8 cellular contexts compared by ENCODE assay signal in genomic region chr19:30682576-30683536, GRCh38.
DNase-seq lines count a peak whose midpoint lies in the region; ATAC-seq lines count a peak whose summit lies in the region.

No MANE protein-coding gene starts in this region.

- H3K4me1 Mint-ChIP-seq in stimulated activated effector memory CD8-positive, alpha-beta T cell treated with anti-CD3 and anti-CD28 coated beads, Interleukin-12 subunit alpha, Interleukin-12 subunit beta, amount 100 ng/mL, for 72 hours, result no peaks in the 10 kb centered on the region

- H3K9me3 Mint-ChIP-seq in stimulated activated effector memory CD8-positive, alpha-beta T cell treated with anti-CD3 and anti-CD28 coated beads, Interleukin-12 subunit alpha, Interleukin-12 subunit beta, amount 100 ng/mL, for 72 hours, result no peaks in the 10 kb centered on the region

- DNase-seq in C1 segment of cervical spinal cord (lab: John Stamatoyannopoulos, UW), result peak in 11 of 14 donors; percentile 12 to 78 (median 65)
- peak; percentile 92 for DNase-seq in H7
- DNase-seq in NCI-H774 (lab: John Stamatoyannopoulos, UW), result peak; percentile 25
- peak; percentile 80 for DNase-seq in activated CD8-positive, alpha-beta memory T cell treated with anti-CD3 and anti-CD28 coated beads for 24 hours
- DNase-seq in epidermal melanocyte (ENCODE audit: insufficient read length, low spot score), result peak; percentile 92
- DNase-seq in midbrain (lab: John Stamatoyannopoulos, UW), result peak; percentile 82
- peak; percentile 42 to 62 for DNase-seq in stimulated activated effector memory CD8-positive, alpha-beta T cell treated with anti-CD3 and anti-CD28 coated beads, Interleukin-12 subunit alpha, Interleukin-12 subunit beta, amount 100 ng/mL, for 72 hours (ENCODE audit: low spot score in 2 of 2)

- ATAC-seq in stimulated activated effector memory CD8-positive, alpha-beta T cell treated with anti-CD3 and anti-CD28 coated beads, Interleukin-12 subunit alpha, Interleukin-12 subunit beta, amount 100 ng/mL, for 72 hours, result peak; percentile 46
- no peak for ATAC-seq in GM19023 (IDR thresholded peaks at IDR 0.05; ENCODE audit: unreplicated experiment)

- H3K36me3 Mint-ChIP-seq in stimulated activated effector memory CD8-positive, alpha-beta T cell treated with anti-CD3 and anti-CD28 coated beads, Interleukin-12 subunit alpha, Interleukin-12 subunit beta, amount 100 ng/mL, for 72 hours, result no peaks in the 10 kb centered on the region

- no peak overlapping the region for H3K4me3 Mint-ChIP-seq in stimulated activated effector memory CD8-positive, alpha-beta T cell treated with anti-CD3 and anti-CD28 coated beads, Interleukin-12 subunit alpha, Interleukin-12 subunit beta, amount 100 ng/mL, for 72 hours

- H3K27me3 ChIP-seq in H7 (ENCODE audit: control insufficient read depth, insufficient read depth, low read length), result no peaks in the 10 kb centered on the region

- H3K4me3 ChIP-seq in H7 (ENCODE audit: insufficient read depth, low read depth, low read length), result no peak overlapping the region

- no peak overlapping the region for H3K27ac Mint-ChIP-seq in stimulated activated effector memory CD8-positive, alpha-beta T cell treated with anti-CD3 and anti-CD28 coated beads, Interleukin-12 subunit alpha, Interleukin-12 subunit beta, amount 100 ng/mL, for 72 hours

- H3K36me3 ChIP-seq in H7 (replicated peaks; ENCODE audit: control insufficient read depth, insufficient read depth, low read length), result no peaks in the 10 kb centered on the region

Comparison
In these comparisons a context has a peak if more than half of its experiments do, and no peak if none do; other contexts are left out.
1. DNase-seq: peak in every context shown above with its lines; median percentile 92 in H7; 92 in epidermal melanocyte; 82 in midbrain; 80 in activated CD8-positive, alpha-beta memory T cell treated with anti-CD3 and anti-CD28 coated beads for 24 hours; 65 in C1 segment of cervical spinal cord; 52 in stimulated activated effector memory CD8-positive, alpha-beta T cell treated with anti-CD3 and anti-CD28 coated beads, Interleukin-12 subunit alpha, Interleukin-12 subunit beta, amount 100 ng/mL, for 72 hours; 25 in NCI-H774.